ENCODE assay signal across 16 cellular contexts in genomic region chr4:52715255-52715897, GRCh38. TPM values are rescaled to one million over a fixed set of nuclear protein-coding genes. Genes with fewer than 3 reads are reported as not detected.
A peak's percentile ranks its signal among the peaks of the same experiment; 100 is the strongest.
DNase-seq lines count a peak whose midpoint lies in the region; ATAC-seq lines count a peak whose summit lies in the region.
"Had no signal": no experiment of that assay in that cellular context is flagged by ENCODE, and none has a peak within 500 bp of the region (broad histone marks: within the 10 kb centered on the region; RNA-seq: fewer than 3 reads in every experiment).

No MANE protein-coding gene starts in this region.

- no peak overlapping the region for H2BK12ac ChIP-seq in trophoblast cell (ENCODE audit: low read length)

- H3K4ac ChIP-seq in trophoblast cell (ENCODE audit: low read depth, low read length) = no peak overlapping the region

- H3K4me2 ChIP-seq in trophoblast cell (ENCODE audit: low read length) = peak overlapping the region; percentile 8

- no peak overlapping the region for H2AFZ ChIP-seq in trophoblast cell (ENCODE audit: insufficient read depth, low read length, poor library complexity)

- H4K12ac ChIP-seq in trophoblast cell (ENCODE audit: low read depth, low read length) = no peak overlapping the region

- H3K9me3 Mint-ChIP-seq in activated T-cell treated with anti-CD3 and anti-CD28 coated beads, Interleukin-2, amount 50 U/mL, for 72 hours = no peaks in the 10 kb centered on the region
- no peaks in the 10 kb centered on the region for H3K9me3 Mint-ChIP-seq in IgD-negative memory B cell
- peaks cover 2% of the 10 kb centered on the region for H3K9me3 Mint-ChIP-seq in activated naive CD8-positive, alpha-beta T cell treated with anti-CD3 and anti-CD28 coated beads for 36 hours

- peaks cover 63% of the 10 kb centered on the region for H3K4me1 Mint-ChIP-seq in activated T-cell treated with anti-CD3 and anti-CD28 coated beads, Interleukin-2, amount 50 U/mL, for 72 hours (ENCODE audit: low read depth)
- H3K4me1 Mint-ChIP-seq in IgD-negative memory B cell = peaks cover 37 to 70% (median 44%) of the 10 kb centered on the region in 3 donors
- peaks cover 44% of the 10 kb centered on the region for H3K4me1 Mint-ChIP-seq in activated naive CD8-positive, alpha-beta T cell treated with anti-CD3 and anti-CD28 coated beads for 36 hours

- no peak overlapping the region for H2AK5ac ChIP-seq in trophoblast cell (ENCODE audit: low read length)

- H2BK120ac ChIP-seq in trophoblast cell (ENCODE audit: insufficient read depth, low read length, poor library complexity) = no peak overlapping the region

- H4K8ac ChIP-seq in trophoblast cell (ENCODE audit: low read depth, low read length) = no peak overlapping the region

- H3K27me3 ChIP-seq in trophoblast cell (ENCODE audit: insufficient read depth, low read length) = no peaks in the 10 kb centered on the region
- H3K27me3 ChIP-seq: heart left ventricle had no signal

- peak overlapping the region; percentile 27 for H3K23ac ChIP-seq in trophoblast cell (ENCODE audit: low read length)

- ATAC-seq in activated T-cell treated with anti-CD3 and anti-CD28 coated beads, Interleukin-2, amount 50 U/mL, for 72 hours (replicated peaks in 1 of 2) = no peak
- ATAC-seq: heart left ventricle had no signal

- H3K36me3 ChIP-seq in trophoblast cell (ENCODE audit: control insufficient read depth in 1 of 2, insufficient read depth in 2 of 2, low read length in 2 of 2) = peaks cover 10 to 24% of the 10 kb centered on the region in 2 experiments

- H3K4me3 ChIP-seq in trophoblast cell (ENCODE audit: low read depth, low read length) = no peak overlapping the region
- H3K4me3 ChIP-seq: lung had no signal

- peaks cover 7 to 32% of the 10 kb centered on the region in 2 donors for H3K36me3 Mint-ChIP-seq in activated T-cell treated with anti-CD3 and anti-CD28 coated beads, Interleukin-2, amount 50 U/mL, for 72 hours (ENCODE audit: insufficient read depth in 2 of 2)
- H3K36me3 Mint-ChIP-seq in IgD-negative memory B cell = peaks cover 12% of the 10 kb centered on the region
- peaks cover 50% of the 10 kb centered on the region for H3K36me3 Mint-ChIP-seq in activated naive CD8-positive, alpha-beta T cell treated with anti-CD3 and anti-CD28 coated beads for 36 hours

- H3K27ac ChIP-seq in trophoblast cell (ENCODE audit: low read depth, low read length) = no peak overlapping the region

- peaks cover 8% of the 10 kb centered on the region for H3K79me1 ChIP-seq in trophoblast cell (ENCODE audit: low read length)

- H3K9ac ChIP-seq in trophoblast cell (ENCODE audit: low read length) = no peak overlapping the region

- H3K18ac ChIP-seq in trophoblast cell (ENCODE audit: low read length) = no peak overlapping the region

- H3K14ac ChIP-seq in trophoblast cell (ENCODE audit: low read length) = no peak overlapping the region

- peak overlapping the region; percentile 94 to 97 for H3K4me3 Mint-ChIP-seq in activated T-cell treated with anti-CD3 and anti-CD28 coated beads, Interleukin-2, amount 50 U/mL, for 72 hours
- H3K4me3 Mint-ChIP-seq in IgD-negative memory B cell = peak overlapping the region in 2 of 4 donors; percentile 76 to 96
- peak overlapping the region; percentile 96 for H3K4me3 Mint-ChIP-seq in activated naive CD8-positive, alpha-beta T cell treated with anti-CD3 and anti-CD28 coated beads for 36 hours

- H3K27me3 Mint-ChIP-seq in activated T-cell treated with anti-CD3 and anti-CD28 coated beads, Interleukin-2, amount 50 U/mL, for 72 hours (ENCODE audit: low read depth) = no peaks in the 10 kb centered on the region
- H3K27me3 Mint-ChIP-seq in IgD-negative memory B cell = no peaks in the 10 kb centered on the region
- H3K27me3 Mint-ChIP-seq in activated naive CD8-positive, alpha-beta T cell treated with anti-CD3 and anti-CD28 coated beads for 36 hours = no peaks in the 10 kb centered on the region

- H4K91ac ChIP-seq in trophoblast cell (ENCODE audit: low read depth, low read length) = no peak overlapping the region

- peak overlapping the region; percentile 97 for H3K27ac Mint-ChIP-seq in activated T-cell treated with anti-CD3 and anti-CD28 coated beads, Interleukin-2, amount 50 U/mL, for 72 hours
- H3K27ac Mint-ChIP-seq in IgD-negative memory B cell = peak overlapping the region in 2 of 3 donors; percentile 26 to 96
- H3K27ac Mint-ChIP-seq in activated naive CD8-positive, alpha-beta T cell treated with anti-CD3 and anti-CD28 coated beads for 36 hours = peak overlapping the region; percentile 99

- DNase-seq in activated T-cell treated with anti-CD3 and anti-CD28 coated beads, Interleukin-2, amount 50 U/mL, for 72 hours = no peak
- no peak for DNase-seq in activated T-cell treated with anti-CD3 and anti-CD28 coated beads, Interleukin-2, amount 50 U/mL, for 48 hours
- no peak for DNase-seq in activated naive CD8-positive, alpha-beta T cell treated with anti-CD3 and anti-CD28 coated beads for 36 hours
- DNase-seq in trophoblast cell = no peak
- no peak for DNase-seq in stimulated activated CD4-positive, alpha-beta T cell treated with anti-CD3 and anti-CD28 coated beads, Interleukin-4, amount 100 ng/mL, for 4 hours
- no peak for DNase-seq in AG08396 (ENCODE audit: low spot score)
- no peak for DNase-seq in glomerular visceral epithelial cell (ENCODE audit: extremely low spot score)
- DNase-seq: activated CD4-positive, alpha-beta T cell treated with anti-CD3 and anti-CD28 coated beads for 1 hour; AML-193; heart left ventricle; NCI-H2227 treated with DMSO at 0.1 percent for 48 hours; posterior cingulate gyrus; SIG-M5; stimulated activated CD4-positive, alpha-beta T cell treated with anti-CD3 and anti-CD28 coated beads, Interleukin-2, amount 100 ng/mL, for 48 hours had no signal

- H2BK5ac ChIP-seq in trophoblast cell (ENCODE audit: low read depth, low read length, poor library complexity) = no peak overlapping the region

- H3K79me2 ChIP-seq in trophoblast cell (ENCODE audit: control insufficient read depth, insufficient read depth, low read length, poor library complexity) = peaks cover 6% of the 10 kb centered on the region

- no peaks in the 10 kb centered on the region for H3K9me3 ChIP-seq in trophoblast cell (ENCODE audit: insufficient read depth, low read depth, low read length)
- H3K9me3 ChIP-seq: heart left ventricle had no signal

- H3K4me1 ChIP-seq in trophoblast cell (ENCODE audit: control insufficient read depth in 1 of 2, insufficient read depth in 2 of 2, low read length in 2 of 2) = peaks cover 10 to 15% of the 10 kb centered on the region in 2 experiments

- no CpG with 5 or more reads among the region's 7 CpGs for WGBS in trophoblast cell (ENCODE audit: extremely low coverage, insufficient coverage, insufficient read length)

RNA-seq across cellular contexts. Expression of gene ERVMER34-1, which starts 35.8 kb away (rescaled TPM):
- under 1 TPM in 1 of 2 donors, not detected in 1; 0.09 TPM for total RNA-seq in activated T-cell treated with anti-CD3 and anti-CD28 coated beads, Interleukin-2, amount 50 U/mL, for 72 hours
- not detected for polyA plus RNA-seq in IgD-negative memory B cell
- total RNA-seq in activated naive CD8-positive, alpha-beta T cell treated with anti-CD3 and anti-CD28 coated beads for 36 hours = under 1 TPM; 0.06 to 0.12 TPM
- polyA plus RNA-seq in trophoblast cell (2013) = 2.9 and 3.0 TPM in 2 replicates

RNA-seq across cellular contexts. Expression of gene USP46, which starts 56.3 kb away (rescaled TPM):
- 1 to 10 TPM; 4.9 to 8.5 TPM for total RNA-seq in activated T-cell treated with anti-CD3 and anti-CD28 coated beads, Interleukin-2, amount 50 U/mL, for 72 hours
- polyA plus RNA-seq in IgD-negative memory B cell = 3.5 TPM
- total RNA-seq in activated naive CD8-positive, alpha-beta T cell treated with anti-CD3 and anti-CD28 coated beads for 36 hours = 1 to 10 TPM; 6.1 TPM
- 15.8 and 16.9 TPM in 2 replicates for polyA plus RNA-seq in trophoblast cell (2013)
